1 cellular context compared by ENCODE assay signal in genomic region chr2:240564191-240564570, GRCh38.
TF ChIP-seq lines count a peak whose summit lies in the region.

No MANE protein-coding gene starts in this region.

TF ChIP-seq in K562, 482 proteins besides CTCF, POLR2A, EP300 and RAD21:
- TF ChIP-seq SNRNP70 (optimal IDR thresholded peaks at IDR 0.05; ENCODE audit: low read depth, low read length) (no peak), TCFL5 (CRISPR knock-in tag; conservative IDR thresholded peaks at IDR 0.05) (no peak)
